In genomic region chr7:32670626-32671025, GRCh38 we compare ENCODE assay signal across 7 cellular contexts.
DNase-seq lines count a peak whose midpoint lies in the region; ATAC-seq and TF ChIP-seq lines count a peak whose summit lies in the region.
"Not testable (repeated sequence)": the region's sequence is repeated elsewhere in the genome, so short reads cannot be mapped to it uniquely, and the experiment has no call there.

No MANE protein-coding gene starts in this region.

- not testable (repeated sequence) for H3K4me3 Mint-ChIP-seq in endodermal cell

- H3K9me3 ChIP-seq in endodermal cell (ENCODE audit: control insufficient read depth, low read length); mesodermal cell (ENCODE audit: control insufficient read depth, low read length): not testable (repeated sequence)

- peaks cover 11% of the 10 kb centered on the region for H3K36me3 Mint-ChIP-seq in endodermal cell (ENCODE audit: low read depth)

- not testable (repeated sequence) for H3K27me3 ChIP-seq in HL-60 (ENCODE audit: insufficient read depth, poor library complexity, severe bottlenecking); endodermal cell (ENCODE audit: control insufficient read depth, insufficient read depth, low read length, poor library complexity, severe bottlenecking)

- H3K4me1 Mint-ChIP-seq in endodermal cell, result peaks cover 12% of the 10 kb centered on the region

- not testable (repeated sequence) for H3K36me3 ChIP-seq in endodermal cell (ENCODE audit: control insufficient read depth, insufficient read depth, low read length); mesodermal cell (ENCODE audit: control insufficient read depth, insufficient read depth, low read length)

- WGBS in endodermal cell (ENCODE audit: insufficient coverage in 1 of 2, insufficient read length in 1 of 2), 2 experiments, result 80 to 90% methylated on average over 2 to 7 of the region's 7 CpGs
- WGBS in mesodermal cell (ENCODE audit: insufficient coverage in 2 of 2), 2 experiments, result 80 to 88% methylated on average over 4 to 5 of the region's 7 CpGs

- H3K4me3 ChIP-seq in HL-60 (replicated peaks; ENCODE audit: insufficient read depth, low read length); endodermal cell (ENCODE audit: low read length); mesodermal cell (ENCODE audit: extremely low read depth, insufficient read depth, low read length, poor library complexity, severe bottlenecking): not testable (repeated sequence)

- H3K27me3 Mint-ChIP-seq in endodermal cell (ENCODE audit: insufficient read depth), result not testable (repeated sequence)

- peak; percentile 83 for DNase-seq in Caki2 (ENCODE audit: low read depth)
- peak in 1 of 2 experiments; percentile 32 for DNase-seq in HL-60 (ENCODE audit: low read depth in 1 of 2, low spot score in 1 of 2)
- peak; percentile 51 for DNase-seq in NCI-H510A treated with DMSO at 0.1 percent for 48 hours (lab: John Stamatoyannopoulos, UW)
- not testable (repeated sequence) for DNase-seq in endodermal cell
- peak; percentile 89 for DNase-seq in renal cortical epithelial cell (ENCODE audit: low read depth)

- H3K9me3 Mint-ChIP-seq in endodermal cell, result peaks cover 12% of the 10 kb centered on the region

- peak; percentile 4; the same call in 1 of the 3 replicates for ATAC-seq in SK-N-SH treated with all-trans-retinoic acid at 6 μM for 48 hours

- not testable (repeated sequence) for H3K9ac ChIP-seq in endodermal cell (ENCODE audit: extremely low read depth, low read length, poor library complexity, severe bottlenecking)

- H3K27ac Mint-ChIP-seq in endodermal cell, result peak overlapping the region; percentile 71

- TF ChIP-seq CTCF in HL-60 (IDR thresholded peaks at IDR 0.05; ENCODE audit: insufficient read depth, low read length); endodermal cell (conservative IDR thresholded peaks at IDR 0.05): not testable (repeated sequence)

- H3K27ac ChIP-seq in HL-60 (replicated peaks) (peak overlapping the region; percentile 72), endodermal cell (ENCODE audit: low read depth, low read length) (peak overlapping the region; percentile 63), mesodermal cell (ENCODE audit: low read depth, low read length, severe bottlenecking) (peak overlapping the region; percentile 92)

- H3K4me1 ChIP-seq in endodermal cell (ENCODE audit: control insufficient read depth, insufficient read depth, low read length), result not testable (repeated sequence)
- peaks cover 13% of the 10 kb centered on the region for H3K4me1 ChIP-seq in mesodermal cell (ENCODE audit: control insufficient read depth, insufficient read depth, low read length, poor library complexity, severe bottlenecking)

- in situ Hi-C loops in Caki2 (cut with HindIII; ENCODE audit: low pct_unique_long_range_greater_than_20kb, low sequenced_read_pairs), result not testable (repeated sequence)
